In genomic region chr2:9138507-9139085, GRCh38 we compare ENCODE assay signal across 13 cellular contexts.
DNase-seq lines count a peak whose midpoint lies in the region; ATAC-seq and TF ChIP-seq lines count a peak whose summit lies in the region.
"Had no signal": no experiment of that assay in that cellular context is flagged by ENCODE, and none has a peak within 500 bp of the region (broad histone marks: within the 10 kb centered on the region; RNA-seq: fewer than 3 reads in every experiment).

No MANE protein-coding gene starts in this region.

- TF ChIP-seq POLR2A in NB4 (IDR thresholded peaks at IDR 0.05; ENCODE audit: extremely low read depth, insufficient read length): no peak

- H3K9me3 Mint-ChIP-seq in activated CD8-positive, alpha-beta T cell treated with anti-CD3 and anti-CD28 coated beads for 36 hours: peaks cover 5% of the 10 kb centered on the region
- H3K9me3 Mint-ChIP-seq in activated CD8-positive, alpha-beta T cell treated with anti-CD3 and anti-CD28 coated beads, Interleukin-2, amount 10 ng/mL, durations not matched to agents 7 days and 5 days (ENCODE audit: insufficient read depth): no peaks in the 10 kb centered on the region

- H3K4me3 Mint-ChIP-seq in activated CD8-positive, alpha-beta T cell treated with anti-CD3 and anti-CD28 coated beads for 36 hours: no peak overlapping the region
- no peak overlapping the region for H3K4me3 Mint-ChIP-seq in activated CD8-positive, alpha-beta T cell treated with anti-CD3 and anti-CD28 coated beads, Interleukin-2, amount 10 ng/mL, durations not matched to agents 7 days and 5 days
- H3K4me3 Mint-ChIP-seq: CD4-positive, alpha-beta memory T cell; stimulated activated naive B cell treated with anti-CD40 and anti-IgM and Interleukin-4, amounts not matched to agents 10 μg/mL and 1 μg/mL and 100 μg/mL, for 72 hours had no signal

- TF ChIP-seq CTCF in activated CD8-positive, alpha-beta T cell treated with anti-CD3 and anti-CD28 coated beads for 36 hours (IDR thresholded peaks at IDR 0.05): no peak
- TF ChIP-seq CTCF in NB4 (IDR thresholded peaks at IDR 0.05; ENCODE audit: low read depth, low read length) (peak; percentile 23), fibroblast of the aortic adventitia (IDR thresholded peaks at IDR 0.05; ENCODE audit: insufficient read depth, low read length) (peak; percentile 16)

- DNase-seq in activated CD8-positive, alpha-beta T cell treated with anti-CD3 and anti-CD28 coated beads for 36 hours: peak; percentile 12
- DNase-seq in activated CD8-positive, alpha-beta T cell treated with anti-CD3 and anti-CD28 coated beads, Interleukin-2, amount 10 ng/mL, durations not matched to agents 7 days and 5 days: no peak
- DNase-seq in NB4 (ENCODE audit: low read depth) (peak; percentile 37), fibroblast of the aortic adventitia (ENCODE audit: low read depth) (no peak)
- DNase-seq in stimulated activated CD8-positive, alpha-beta memory T cell treated with anti-CD3 and anti-CD28 coated beads, Interleukin-4, amount 100 ng/mL, for 48 hours: peak; percentile 34
- no peak for DNase-seq in activated CD4-positive, CD25-positive, alpha-beta regulatory T cell (lab: John Stamatoyannopoulos, UW)
- DNase-seq: CD4-positive, alpha-beta memory T cell; NCI-H187 treated with DMSO at 0.1 percent for 48 hours; SJCRH30; stimulated activated naive B cell treated with anti-CD40 and anti-IgM and Interleukin-4, amounts not matched to agents 10 μg/mL and 1 μg/mL and 100 μg/mL, for 72 hours had no signal

- H3K4me3 ChIP-seq in NB4 (ENCODE audit: low read depth, low read length): no peak overlapping the region
- H3K4me3 ChIP-seq in fibroblast of the aortic adventitia (ENCODE audit: low read depth, low read length): no peak overlapping the region
- H3K4me3 ChIP-seq: SJCRH30, skin epidermis had no signal

- intact Hi-C loops in activated CD8-positive, alpha-beta T cell treated with anti-CD3 and anti-CD28 coated beads for 36 hours (cut with micrococcal nuclease): loop anchor here (5.0 kb wide), 1 partner anchor 266 kb away; no protein-coding TSS in a partner anchor

- CTCF ChIA-PET in activated CD8-positive, alpha-beta T cell treated with anti-CD3 and anti-CD28 coated beads for 36 hours (lab: Charles Lee): interaction anchor here (0.7 to 1.8 kb wide), 5 partner anchors 9 to 1935 kb away, joined by 3 to 8 read pairs (median 3); no protein-coding TSS in a partner anchor
- CTCF ChIA-PET in activated CD8-positive, alpha-beta T cell treated with anti-CD3 and anti-CD28 coated beads, Interleukin-2, amount 10 ng/mL, durations not matched to agents 7 days and 5 days (lab: Charles Lee): interaction anchor here (1.2 kb wide), 1 partner anchor 265 kb away, joined by 4 read pairs; no protein-coding TSS in a partner anchor

- POLR2A ChIA-PET in activated CD8-positive, alpha-beta T cell treated with anti-CD3 and anti-CD28 coated beads for 36 hours (lab: Charles Lee): no interaction called here
- POLR2A ChIA-PET in activated CD8-positive, alpha-beta T cell treated with anti-CD3 and anti-CD28 coated beads, Interleukin-2, amount 10 ng/mL, durations not matched to agents 7 days and 5 days (lab: Charles Lee): no interaction called here

- H3K4me1 Mint-ChIP-seq in activated CD8-positive, alpha-beta T cell treated with anti-CD3 and anti-CD28 coated beads for 36 hours (ENCODE audit: low read depth): peaks cover 2% of the 10 kb centered on the region
- no peaks in the 10 kb centered on the region for H3K4me1 Mint-ChIP-seq in activated CD8-positive, alpha-beta T cell treated with anti-CD3 and anti-CD28 coated beads, Interleukin-2, amount 10 ng/mL, durations not matched to agents 7 days and 5 days (ENCODE audit: low read depth)

- H3K27ac Mint-ChIP-seq in activated CD8-positive, alpha-beta T cell treated with anti-CD3 and anti-CD28 coated beads for 36 hours: no peak overlapping the region
- no peak overlapping the region for H3K27ac Mint-ChIP-seq in activated CD8-positive, alpha-beta T cell treated with anti-CD3 and anti-CD28 coated beads, Interleukin-2, amount 10 ng/mL, durations not matched to agents 7 days and 5 days
- H3K27ac Mint-ChIP-seq: CD4-positive, alpha-beta memory T cell; stimulated activated naive B cell treated with anti-CD40 and anti-IgM and Interleukin-4, amounts not matched to agents 10 μg/mL and 1 μg/mL and 100 μg/mL, for 72 hours had no signal

- no peak for ATAC-seq in activated CD8-positive, alpha-beta T cell treated with anti-CD3 and anti-CD28 coated beads for 36 hours
- ATAC-seq in activated CD8-positive, alpha-beta T cell treated with anti-CD3 and anti-CD28 coated beads, Interleukin-2, amount 10 ng/mL, durations not matched to agents 7 days and 5 days: no peak
- ATAC-seq in HG03378 (IDR thresholded peaks at IDR 0.05; ENCODE audit: unreplicated experiment) (no peak), HG02763 (IDR thresholded peaks at IDR 0.05; ENCODE audit: unreplicated experiment) (no peak)
- ATAC-seq: stimulated activated naive B cell treated with anti-CD40 and anti-IgM and Interleukin-4, amounts not matched to agents 10 μg/mL and 1 μg/mL and 100 μg/mL, for 72 hours had no signal

- no peaks in the 10 kb centered on the region for H3K36me3 Mint-ChIP-seq in activated CD8-positive, alpha-beta T cell treated with anti-CD3 and anti-CD28 coated beads for 36 hours (ENCODE audit: low read depth)
- H3K36me3 Mint-ChIP-seq in activated CD8-positive, alpha-beta T cell treated with anti-CD3 and anti-CD28 coated beads, Interleukin-2, amount 10 ng/mL, durations not matched to agents 7 days and 5 days (ENCODE audit: low read depth): no peaks in the 10 kb centered on the region
- H3K36me3 Mint-ChIP-seq: CD4-positive, alpha-beta memory T cell had no signal

- H3K27me3 Mint-ChIP-seq in activated CD8-positive, alpha-beta T cell treated with anti-CD3 and anti-CD28 coated beads for 36 hours: peaks cover 8% of the 10 kb centered on the region
- peaks cover 3% of the 10 kb centered on the region for H3K27me3 Mint-ChIP-seq in activated CD8-positive, alpha-beta T cell treated with anti-CD3 and anti-CD28 coated beads, Interleukin-2, amount 10 ng/mL, durations not matched to agents 7 days and 5 days (ENCODE audit: low read depth)

Comparison
In these comparisons a context has a peak if more than half of its experiments do, and no peak if none do; other contexts are left out.
1. DNase-seq: peak in activated CD8-positive, alpha-beta T cell treated with anti-CD3 and anti-CD28 coated beads for 36 hours (single experiment), NB4 (single experiment) and stimulated activated CD8-positive, alpha-beta memory T cell treated with anti-CD3 and anti-CD28 coated beads, Interleukin-4, amount 100 ng/mL, for 48 hours (single experiment); none in activated CD8-positive, alpha-beta T cell treated with anti-CD3 and anti-CD28 coated beads, Interleukin-2, amount 10 ng/mL, durations not matched to agents 7 days and 5 days (single experiment), fibroblast of the aortic adventitia (single experiment) and activated CD4-positive, CD25-positive, alpha-beta regulatory T cell (0 of 4).